In genomic region chr3:8441969-8442559, GRCh38 we compare ENCODE assay signal across 9 cellular contexts. TPM values are rescaled to one million over a fixed set of nuclear protein-coding genes. Genes with fewer than 3 reads are reported as not detected.
DNase-seq lines count a peak whose midpoint lies in the region; ATAC-seq and TF ChIP-seq lines count a peak whose summit lies in the region.
"Had no signal": no experiment of that assay in that cellular context is flagged by ENCODE, and none has a peak within 500 bp of the region (broad histone marks: within the 10 kb centered on the region; RNA-seq: fewer than 3 reads in every experiment).

No MANE protein-coding gene starts in this region.

- TF ChIP-seq CTCF in VCaP (conservative IDR thresholded peaks at IDR 0.05) = peak; percentile 88

- no peaks in the 10 kb centered on the region for H3K36me3 ChIP-seq in skeletal muscle satellite cell (ENCODE audit: insufficient read depth, low read length)

- intact Hi-C loops in left ventricle myocardium superior (cut with micrococcal nuclease) = loop anchor here (5.0 kb wide), 3 partner anchors 40 to 180 kb away; no protein-coding TSS in a partner anchor

- no peaks in the 10 kb centered on the region for H3K9me3 ChIP-seq in skeletal muscle satellite cell (replicated peaks; ENCODE audit: low read length)

- no peak overlapping the region for H3K4me3 ChIP-seq in skeletal muscle satellite cell (ENCODE audit: low read length)
- H3K4me3 ChIP-seq: SK-N-MC had no signal

- peaks cover 45% of the 10 kb centered on the region for H3K4me1 ChIP-seq in skeletal muscle satellite cell (ENCODE audit: control insufficient read depth, insufficient read depth, low read length)

- DNase-seq in D341Med (ENCODE audit: low spot score) = peak; percentile 71
- peak; percentile 5 for DNase-seq in HPDE6-E6E7 (ENCODE audit: extremely low spot score)
- DNase-seq in left ventricle myocardium superior = no peak
- no peak for DNase-seq in cortex of kidney (lab: John Stamatoyannopoulos, UW)

- H3K9ac ChIP-seq in skeletal muscle satellite cell (ENCODE audit: low read depth, low read length) = peak overlapping the region; percentile 83

- H3K27ac ChIP-seq in VCaP = peak overlapping the region; percentile 99
- H3K27ac ChIP-seq: SK-N-MC had no signal

- H3K4me2 ChIP-seq in skeletal muscle satellite cell (ENCODE audit: low read length) = no peak overlapping the region

- ATAC-seq in left ventricle myocardium superior (peak; percentile 57), HG02885 (IDR thresholded peaks at IDR 0.05; ENCODE audit: poor library complexity, unreplicated experiment) (no peak), HG03460 (IDR thresholded peaks at IDR 0.05; ENCODE audit: unreplicated experiment) (no peak)

- H3K27me3 ChIP-seq in skeletal muscle satellite cell (ENCODE audit: control insufficient read depth, insufficient read depth, low read length) = peaks cover under 1% of the 10 kb centered on the region

RNA-seq across cellular contexts. Expression of gene LMCD1, which starts 59.6 kb away (rescaled TPM):
- total RNA-seq in left ventricle myocardium superior = 37.9 TPM
- total RNA-seq in skeletal muscle satellite cell (2012; rRNA removed) = 17.5 and 29.5 TPM in 2 replicates

Comparison
In these comparisons a context has a peak if more than half of its experiments do, and no peak if none do; other contexts are left out.
1. DNase-seq: peak in D341Med (single experiment) and HPDE6-E6E7 (single experiment); none in left ventricle myocardium superior (single experiment) and cortex of kidney (single experiment).